ENCODE assay signal across 24 cellular contexts in genomic region chr6:107444277-107444676, GRCh38.
"Had no signal": no experiment of that assay in that cellular context is flagged by ENCODE, and none has a peak within 500 bp of the region (broad histone marks: within the 10 kb centered on the region; RNA-seq: fewer than 3 reads in every experiment).

No MANE protein-coding gene starts in this region.

- H3K4me3 Mint-ChIP-seq: activated CD4-positive, alpha-beta memory T cell treated with anti-CD3 and anti-CD28 coated beads, Interleukin-2, amount 10 ng/mL, durations not matched to agents 7 days and 5 days; activated CD4-positive, alpha-beta T cell treated with anti-CD3 and anti-CD28 coated beads for 36 hours; activated naive CD4-positive, alpha-beta T cell treated with anti-CD3 and anti-CD28 coated beads, Interleukin-2, amount 10 ng/mL, durations not matched to agents 7 days and 5 days; activated naive CD8-positive, alpha-beta T cell treated with anti-CD3 and anti-CD28 coated beads for 36 hours; activated T-cell treated with anti-CD3 and anti-CD28 coated beads, Interleukin-2, amount 50 U/mL, for 72 hours had no signal

- H3K4me2 ChIP-seq: KMS-11 had no signal

- H3K36me3 ChIP-seq: breast epithelium, MG63 had no signal

- H3K4me1 Mint-ChIP-seq: activated CD4-positive, alpha-beta memory T cell treated with anti-CD3 and anti-CD28 coated beads, Interleukin-2, amount 10 ng/mL, durations not matched to agents 7 days and 5 days; activated naive CD4-positive, alpha-beta T cell treated with anti-CD3 and anti-CD28 coated beads, Interleukin-2, amount 10 ng/mL, durations not matched to agents 7 days and 5 days had no signal

- H3K27me3 Mint-ChIP-seq: activated CD4-positive, alpha-beta memory T cell treated with anti-CD3 and anti-CD28 coated beads, Interleukin-2, amount 10 ng/mL, durations not matched to agents 7 days and 5 days; activated CD4-positive, alpha-beta T cell treated with anti-CD3 and anti-CD28 coated beads for 36 hours; activated naive CD4-positive, alpha-beta T cell treated with anti-CD3 and anti-CD28 coated beads, Interleukin-2, amount 10 ng/mL, durations not matched to agents 7 days and 5 days; activated naive CD8-positive, alpha-beta T cell treated with anti-CD3 and anti-CD28 coated beads for 36 hours had no signal

- DNase-seq: activated CD4-positive, alpha-beta memory T cell treated with anti-CD3 and anti-CD28 coated beads, Interleukin-2, amount 10 ng/mL, durations not matched to agents 7 days and 5 days; activated CD4-positive, alpha-beta T cell treated with anti-CD3 and anti-CD28 coated beads for 36 hours; activated CD4-positive, alpha-beta T cell treated with anti-CD3 and anti-CD28 coated beads, Interleukin-2, amount 50 U/mL, for 1 hour; activated CD8-positive, alpha-beta memory T cell treated with anti-CD3 and anti-CD28 coated beads, Interleukin-2, amount 50 U/mL, for 4 hours; activated gamma-delta T cell treated with Interleukin-2 at 50 U/mL for 16 hours; activated naive CD4-positive, alpha-beta T cell treated with anti-CD3 and anti-CD28 coated beads, Interleukin-2, amount 10 ng/mL, durations not matched to agents 7 days and 5 days; activated naive CD8-positive, alpha-beta T cell treated with anti-CD3 and anti-CD28 coated beads for 36 hours; activated T-cell treated with anti-CD3 and anti-CD28 coated beads, Interleukin-2, amount 50 U/mL, for 72 hours; caudate nucleus; MG63; MV-4-11; NCI-H1092 treated with DMSO at 0.1 percent for 48 hours; NCI-H1436 treated with DMSO at 0.1 percent for 48 hours; NCI-H187; NCI-H2081; NCI-H446 treated with DMSO at 0.1 percent for 48 hours; NCI-H524 treated with DMSO at 0.1 percent for 48 hours; NCI-H82; SIG-M5; T-helper 1 cell had no signal

- H3K27ac ChIP-seq: breast epithelium, KMS-11, VCaP had no signal

- H3K4me3 ChIP-seq: breast epithelium, MG63 had no signal

- H3K27ac Mint-ChIP-seq: activated CD4-positive, alpha-beta memory T cell treated with anti-CD3 and anti-CD28 coated beads, Interleukin-2, amount 10 ng/mL, durations not matched to agents 7 days and 5 days; activated CD4-positive, alpha-beta T cell treated with anti-CD3 and anti-CD28 coated beads for 36 hours; activated naive CD4-positive, alpha-beta T cell treated with anti-CD3 and anti-CD28 coated beads, Interleukin-2, amount 10 ng/mL, durations not matched to agents 7 days and 5 days; activated naive CD8-positive, alpha-beta T cell treated with anti-CD3 and anti-CD28 coated beads for 36 hours; activated T-cell treated with anti-CD3 and anti-CD28 coated beads, Interleukin-2, amount 50 U/mL, for 72 hours; activated T-helper 2 cell treated with anti-CD3 and anti-CD28 coated beads, Interferon-gamma antibody, Interleukin-2, Interleukin-4, amounts not matched to agents 10 μg/mL and 5 μg/mL and 100 μg/mL, durations not matched to agents 14 hours and 24 hours and 36 hours had no signal

- H3K27me3 ChIP-seq: breast epithelium, MG63 had no signal

- H3K4me1 ChIP-seq: breast epithelium had no signal
